Comparison of ENCODE assay signal across 1 cellular context in genomic region chr20:36645998-36646397, GRCh38.
TF ChIP-seq lines count a peak whose summit lies in the region.

A gene with protein sequence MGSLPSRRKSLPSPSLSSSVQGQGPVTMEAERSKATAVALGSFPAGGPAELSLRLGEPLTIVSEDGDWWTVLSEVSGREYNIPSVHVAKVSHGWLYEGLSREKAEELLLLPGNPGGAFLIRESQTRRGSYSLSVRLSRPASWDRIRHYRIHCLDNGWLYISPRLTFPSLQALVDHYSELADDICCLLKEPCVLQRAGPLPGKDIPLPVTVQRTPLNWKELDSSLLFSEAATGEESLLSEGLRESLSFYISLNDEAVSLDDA (minus strand): TSS chr20:36646196. CDS start chr20:36641335, 4,861 bp downstream.

TF ChIP-seq in HepG2, 621 proteins besides CTCF, POLR2A, EP300 and RAD21 (continued from another document):
- TF ChIP-seq, protein P1, sequence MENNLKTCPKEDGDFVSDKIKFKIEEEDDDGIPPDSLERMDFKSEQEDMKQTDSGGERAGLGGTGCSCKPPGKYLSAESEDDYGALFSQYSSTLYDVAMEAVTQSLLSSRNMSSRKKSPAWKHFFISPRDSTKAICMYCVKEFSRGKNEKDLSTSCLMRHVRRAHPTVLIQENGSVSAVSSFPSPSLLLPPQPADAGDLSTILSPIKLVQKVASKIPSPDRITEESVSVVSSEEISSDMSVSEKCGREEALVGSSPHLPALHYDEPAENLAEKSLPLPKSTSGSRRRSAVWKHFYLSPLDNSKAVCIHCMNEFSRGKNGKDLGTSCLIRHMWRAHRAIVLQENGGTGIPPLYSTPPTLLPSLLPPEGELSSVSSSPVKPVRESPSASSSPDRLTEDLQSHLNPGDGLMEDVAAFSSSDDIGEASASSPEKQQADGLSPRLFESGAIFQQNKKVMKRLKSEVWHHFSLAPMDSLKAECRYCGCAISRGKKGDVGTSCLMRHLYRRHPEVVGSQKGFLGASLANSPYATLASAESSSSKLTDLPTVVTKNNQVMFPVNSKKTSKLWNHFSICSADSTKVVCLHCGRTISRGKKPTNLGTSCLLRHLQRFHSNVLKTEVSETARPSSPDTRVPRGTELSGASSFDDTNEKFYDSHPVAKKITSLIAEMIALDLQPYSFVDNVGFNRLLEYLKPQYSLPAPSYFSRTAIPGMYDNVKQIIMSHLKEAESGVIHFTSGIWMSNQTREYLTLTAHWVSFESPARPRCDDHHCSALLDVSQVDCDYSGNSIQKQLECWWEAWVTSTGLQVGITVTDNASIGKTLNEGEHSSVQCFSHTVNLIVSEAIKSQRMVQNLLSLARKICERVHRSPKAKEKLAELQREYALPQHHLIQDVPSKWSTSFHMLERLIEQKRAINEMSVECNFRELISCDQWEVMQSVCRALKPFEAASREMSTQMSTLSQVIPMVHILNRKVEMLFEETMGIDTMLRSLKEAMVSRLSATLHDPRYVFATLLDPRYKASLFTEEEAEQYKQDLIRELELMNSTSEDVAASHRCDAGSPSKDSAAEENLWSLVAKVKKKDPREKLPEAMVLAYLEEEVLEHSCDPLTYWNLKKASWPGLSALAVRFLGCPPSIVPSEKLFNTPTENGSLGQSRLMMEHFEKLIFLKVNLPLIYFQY (CRISPR knock-in tag; IDR thresholded peaks at IDR 0.05; ENCODE audit: borderline replicate concordance) = no peak
- TF ChIP-seq ZNF430 (CRISPR knock-in tag; IDR thresholded peaks at IDR 0.05) (no peak), FOXP1 (IDR thresholded peaks at IDR 0.05) (no peak), FOXP1 (CRISPR knock-in tag; IDR thresholded peaks at IDR 0.05) (no peak), HOXA7 (CRISPR knock-in tag; IDR thresholded peaks at IDR 0.05) (no peak), ARNTL (CRISPR knock-in tag; IDR thresholded peaks at IDR 0.05) (no peak), HNRNPLL (IDR thresholded peaks at IDR 0.05; ENCODE audit: low read depth, low read length, poor library complexity, severe bottlenecking) (no peak), PAF1 (CRISPR knock-in tag; IDR thresholded peaks at IDR 0.05) (no peak), ZNF784 (CRISPR knock-in tag; IDR thresholded peaks at IDR 0.05; ENCODE audit: borderline replicate concordance) (0 out of 2 replicates have a peak, but pooled peaks have one; percentile 44), NFKBIZ (CRISPR knock-in tag; IDR thresholded peaks at IDR 0.05) (no peak), HHEX (CRISPR knock-in tag; IDR thresholded peaks at IDR 0.05) (no peak), SMARCC2 (IDR thresholded peaks at IDR 0.05) (no peak), HDAC1 (CRISPR knock-in tag; IDR thresholded peaks at IDR 0.05) (no peak), ZNF44 (CRISPR knock-in tag; IDR thresholded peaks at IDR 0.05) (no peak), PRPF4 (IDR thresholded peaks at IDR 0.05; ENCODE audit: low read depth, low read length, poor library complexity, severe bottlenecking) (peak; percentile 11), ZNF883 (CRISPR knock-in tag; IDR thresholded peaks at IDR 0.05; ENCODE audit: not compliant biosample characterization) (peak; percentile 80), ZNF570 (CRISPR knock-in tag; IDR thresholded peaks at IDR 0.05; ENCODE audit: borderline replicate concordance) (no peak), REXO4 (CRISPR knock-in tag; IDR thresholded peaks at IDR 0.05; ENCODE audit: borderline replicate concordance) (no peak), ZNF770 (CRISPR knock-in tag; IDR thresholded peaks at IDR 0.05) (no peak), CAMTA2 (CRISPR knock-in tag; IDR thresholded peaks at IDR 0.05; ENCODE audit: borderline replicate concordance) (no peak), GTF2F1 (IDR thresholded peaks at IDR 0.05; ENCODE audit: low read length) (no peak), ZNF235 (CRISPR knock-in tag; IDR thresholded peaks at IDR 0.05; ENCODE audit: borderline replicate concordance) (no peak), EHMT2 (IDR thresholded peaks at IDR 0.05; ENCODE audit: borderline replicate concordance, low read depth, low read length) (no peak), IKZF5 (CRISPR knock-in tag; IDR thresholded peaks at IDR 0.05) (no peak), MATR3 (CRISPR knock-in tag; IDR thresholded peaks at IDR 0.05) (peak; percentile 52; the same call in 1 of the 2 replicates), ZNF75D (CRISPR knock-in tag; IDR thresholded peaks at IDR 0.05; ENCODE audit: borderline replicate concordance) (no peak)
- TF ChIP-seq, protein P2, sequence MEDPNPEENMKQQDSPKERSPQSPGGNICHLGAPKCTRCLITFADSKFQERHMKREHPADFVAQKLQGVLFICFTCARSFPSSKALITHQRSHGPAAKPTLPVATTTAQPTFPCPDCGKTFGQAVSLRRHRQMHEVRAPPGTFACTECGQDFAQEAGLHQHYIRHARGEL (CRISPR knock-in tag; IDR thresholded peaks at IDR 0.05) = no peak
- TF ChIP-seq, protein P3, sequence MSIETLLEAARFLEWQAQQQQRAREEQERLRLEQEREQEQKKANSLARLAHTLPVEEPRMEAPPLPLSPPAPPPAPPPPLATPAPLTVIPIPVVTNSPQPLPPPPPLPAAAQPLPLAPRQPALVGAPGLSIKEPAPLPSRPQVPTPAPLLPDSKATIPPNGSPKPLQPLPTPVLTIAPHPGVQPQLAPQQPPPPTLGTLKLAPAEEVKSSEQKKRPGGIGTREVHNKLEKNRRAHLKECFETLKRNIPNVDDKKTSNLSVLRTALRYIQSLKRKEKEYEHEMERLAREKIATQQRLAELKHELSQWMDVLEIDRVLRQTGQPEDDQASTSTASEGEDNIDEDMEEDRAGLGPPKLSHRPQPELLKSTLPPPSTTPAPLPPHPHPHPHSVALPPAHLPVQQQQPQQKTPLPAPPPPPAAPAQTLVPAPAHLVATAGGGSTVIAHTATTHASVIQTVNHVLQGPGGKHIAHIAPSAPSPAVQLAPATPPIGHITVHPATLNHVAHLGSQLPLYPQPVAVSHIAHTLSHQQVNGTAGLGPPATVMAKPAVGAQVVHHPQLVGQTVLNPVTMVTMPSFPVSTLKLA (IDR thresholded peaks at IDR 0.05) = no peak
- TF ChIP-seq, protein P4, sequence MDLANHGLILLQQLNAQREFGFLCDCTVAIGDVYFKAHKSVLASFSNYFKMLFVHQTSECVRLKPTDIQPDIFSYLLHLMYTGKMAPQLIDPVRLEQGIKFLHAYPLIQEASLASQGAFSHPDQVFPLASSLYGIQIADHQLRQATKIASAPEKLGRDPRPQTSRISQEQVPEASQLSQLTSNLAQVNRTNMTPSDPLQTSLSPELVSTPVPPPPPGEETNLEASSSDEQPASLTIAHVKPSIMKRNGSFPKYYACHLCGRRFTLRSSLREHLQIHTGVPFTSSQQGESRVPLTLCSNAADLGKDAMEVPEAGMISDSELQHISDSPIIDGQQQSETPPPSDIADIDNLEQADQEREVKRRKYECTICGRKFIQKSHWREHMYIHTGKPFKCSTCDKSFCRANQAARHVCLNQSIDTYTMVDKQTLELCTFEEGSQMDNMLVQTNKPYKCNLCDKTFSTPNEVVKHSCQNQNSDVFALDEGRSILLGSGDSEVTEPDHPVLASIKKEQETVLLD (CRISPR knock-in tag; IDR thresholded peaks at IDR 0.05; ENCODE audit: low read depth) = no peak
